Comparison of ENCODE assay signal across 1 cellular context in the genomic region with DNA sequence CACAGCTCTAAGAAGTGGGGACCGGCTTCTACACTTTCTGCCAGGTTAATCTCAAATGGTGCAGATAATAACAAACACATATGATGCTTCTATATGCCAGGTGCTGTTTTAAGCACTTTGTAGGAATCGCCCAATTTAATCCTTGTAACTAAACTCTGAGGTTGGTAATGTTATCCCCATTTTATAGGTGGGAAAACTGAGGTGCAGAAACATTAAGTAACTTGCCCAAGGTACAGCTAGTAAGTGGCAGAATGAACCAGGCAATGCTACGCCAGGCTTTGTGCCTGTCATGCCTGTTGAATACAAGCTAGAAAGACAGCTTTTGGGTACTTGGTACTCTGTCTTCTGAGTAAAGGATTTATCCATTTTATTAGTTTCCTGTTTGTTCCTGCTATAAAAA.
TF ChIP-seq lines count a peak whose summit lies in the region.

No MANE protein-coding gene starts in this region.

TF ChIP-seq in H1, 55 proteins besides CTCF, POLR2A, EP300 and RAD21:
- peak in 1 of 2 experiments; percentile 47; a peak in 1 of 4 replicates for TF ChIP-seq HDAC2 (IDR thresholded peaks at IDR 0.05; ENCODE audit: borderline replicate concordance in 1 of 2, low read depth in 2 of 2, low read length in 2 of 2)
- TF ChIP-seq, protein P1, sequence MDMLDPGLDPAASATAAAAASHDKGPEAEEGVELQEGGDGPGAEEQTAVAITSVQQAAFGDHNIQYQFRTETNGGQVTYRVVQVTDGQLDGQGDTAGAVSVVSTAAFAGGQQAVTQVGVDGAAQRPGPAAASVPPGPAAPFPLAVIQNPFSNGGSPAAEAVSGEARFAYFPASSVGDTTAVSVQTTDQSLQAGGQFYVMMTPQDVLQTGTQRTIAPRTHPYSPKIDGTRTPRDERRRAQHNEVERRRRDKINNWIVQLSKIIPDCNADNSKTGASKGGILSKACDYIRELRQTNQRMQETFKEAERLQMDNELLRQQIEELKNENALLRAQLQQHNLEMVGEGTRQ (IDR thresholded peaks at IDR 0.05; ENCODE audit: low read length), result no peak
- peak; percentile 75; the same call in 1 of the 2 replicates for TF ChIP-seq KDM1A (IDR thresholded peaks at IDR 0.05; ENCODE audit: borderline replicate concordance, low read length)
